10 cellular contexts compared by ENCODE assay signal in the genomic region with DNA sequence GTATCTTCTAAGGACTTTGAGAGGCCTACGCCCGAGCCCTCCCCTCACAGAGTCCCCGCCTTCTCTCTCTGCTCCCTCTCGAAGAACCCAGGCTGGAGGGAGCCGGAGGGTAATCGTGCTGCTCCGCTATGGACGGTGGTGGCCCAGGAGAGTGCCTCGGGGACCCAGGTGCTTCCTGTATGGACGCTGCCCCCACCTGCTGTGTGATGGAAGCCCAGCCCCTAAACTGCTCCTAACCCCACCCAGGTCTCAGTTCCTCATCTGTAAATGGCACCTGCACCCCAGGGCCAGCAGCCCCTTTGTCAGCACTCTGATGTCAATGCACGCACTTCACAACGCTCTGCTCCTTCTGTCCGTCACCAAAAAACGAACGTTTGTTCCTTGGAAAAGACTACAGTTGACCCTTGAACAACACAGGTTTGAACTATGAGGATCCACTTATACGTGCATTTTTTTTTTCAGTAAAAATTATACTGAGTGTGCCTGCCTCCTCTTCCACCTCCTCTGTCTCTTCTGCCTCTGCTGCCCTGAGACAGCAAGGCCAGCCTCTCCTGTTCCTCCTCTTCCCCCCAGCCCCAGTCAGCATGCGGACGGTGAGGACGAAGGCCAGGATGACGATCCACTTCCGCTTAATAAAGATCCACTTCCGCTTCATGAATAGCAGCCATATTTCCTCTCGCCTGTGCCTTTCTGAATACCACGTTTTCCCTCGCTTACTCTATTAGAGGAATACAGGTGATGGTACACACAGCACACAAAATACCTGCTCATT.
DNase-seq lines count a peak whose midpoint lies in the region; ATAC-seq and TF ChIP-seq lines count a peak whose summit lies in the region.
"Had no signal": no experiment of that assay in that cellular context is flagged by ENCODE, and none has a peak within 500 bp of the region (broad histone marks: within the 10 kb centered on the region; RNA-seq: fewer than 3 reads in every experiment).

No MANE protein-coding gene starts in this region.

- ATAC-seq in GM18499 (IDR thresholded peaks at IDR 0.05; ENCODE audit: insufficient read depth, unreplicated experiment): peak; percentile 69
- ATAC-seq in GM21360 (IDR thresholded peaks at IDR 0.05; ENCODE audit: unreplicated experiment): peak; percentile 73
- ATAC-seq in HG03108 (IDR thresholded peaks at IDR 0.05; ENCODE audit: unreplicated experiment): peak; percentile 93

- H3K36me3 Mint-ChIP-seq in glutamatergic neuron (ENCODE audit: unreplicated experiment): peaks cover 6% of the 10 kb centered on the region

- peaks cover 12% of the 10 kb centered on the region for H3K4me1 Mint-ChIP-seq in glutamatergic neuron (ENCODE audit: low read depth, unreplicated experiment)

- H3K4me3 Mint-ChIP-seq in glutamatergic neuron (ENCODE audit: unreplicated experiment): peak overlapping the region; percentile 34

- peak; percentile 15 for DNase-seq in glutamatergic neuron
- no peak for DNase-seq in NCI-H748 treated with DMSO at 0.1 percent for 48 hours (lab: John Stamatoyannopoulos, UW)
- no peak for DNase-seq in globus pallidus (ENCODE audit: low spot score)
- DNase-seq in NCI-H1105 treated with DMSO at 0.1 percent for 48 hours (lab: John Stamatoyannopoulos, UW): no peak
- no peak for DNase-seq in AG08396 (ENCODE audit: low spot score)
- DNase-seq: hypothalamus, T1000 had no signal

- peaks cover 7% of the 10 kb centered on the region for H3K27me3 Mint-ChIP-seq in glutamatergic neuron (ENCODE audit: unreplicated experiment)

- H3K9me3 Mint-ChIP-seq in glutamatergic neuron (ENCODE audit: unreplicated experiment): peaks cover 5% of the 10 kb centered on the region

- peak overlapping the region; percentile 4 for H3K27ac Mint-ChIP-seq in glutamatergic neuron (ENCODE audit: unreplicated experiment)

- TF ChIP-seq CTCF in glutamatergic neuron (IDR thresholded peaks at IDR 0.05; ENCODE audit: partially characterized antibody, unreplicated experiment): no peak
